ENCODE assay signal across 32 cellular contexts in genomic region chr10:6618340-6618739, GRCh38. TPM values are rescaled to one million over a fixed set of nuclear protein-coding genes. Genes with fewer than 3 reads are reported as not detected.
"Had no signal": no experiment of that assay in that cellular context is flagged by ENCODE, and none has a peak within 500 bp of the region (broad histone marks: within the 10 kb centered on the region; RNA-seq: fewer than 3 reads in every experiment).

No MANE protein-coding gene starts in this region.

- FAIRE-seq: K562, TTC549 had no signal

- H3K4me3 ChIP-seq: K562, Peyer's patch, SJSA1 had no signal

- H3K27ac ChIP-seq: brain microvascular endothelial cell, Peyer's patch, SJSA1 had no signal

- H3K27ac Mint-ChIP-seq: activated naive CD8-positive, alpha-beta T cell had no signal

- H3K4me3 Mint-ChIP-seq: activated naive CD8-positive, alpha-beta T cell; activated naive CD8-positive, alpha-beta T cell treated with anti-CD3 and anti-CD28 coated beads, Interleukin-2, amount 50 U/mL, for 24 hours; T-helper 1 cell treated with Interleukin-12 subunit alpha and Interleukin-12 subunit beta and Interleukin-4 antibody, amounts not matched to agents 30 μg/mL and 1 μg/mL, for 36 hours had no signal

- H3K9me3 ChIP-seq: Peyer's patch, SJSA1, SK-N-SH had no signal

- H3K27me3 ChIP-seq: brain microvascular endothelial cell, Peyer's patch had no signal

- H3K4me1 ChIP-seq: Peyer's patch, SJSA1 had no signal

- DNase-seq: activated CD4-positive, alpha-beta T cell treated with anti-CD3 and anti-CD28 coated beads for 4 hours; activated CD4-positive, alpha-beta T cell treated with anti-CD3 and anti-CD28 coated beads, Interleukin-2, amount 50 U/mL, for 4 hours; activated CD8-positive, alpha-beta memory T cell treated with anti-CD3 and anti-CD28 coated beads, Interleukin-2, amount 50 U/mL, for 4 hours; activated gamma-delta T cell; activated naive CD4-positive, alpha-beta T cell treated with Interleukin-2 at 50 U/mL for 16 hours; activated naive CD8-positive, alpha-beta T cell treated with anti-CD3 and anti-CD28 coated beads, Interleukin-2, amount 50 U/mL, for 24 hours; activated T-cell treated with anti-CD3 and anti-CD28 coated beads for 4 hours; anterior cingulate cortex; brain microvascular endothelial cell; central memory CD4-positive, alpha-beta T cell; IMR-90; NCI-H1092 treated with DMSO at 0.1 percent for 48 hours; NCI-H1417; NCI-H146; NCI-H187; NCI-H2029 treated with DMSO at 0.1 percent for 48 hours; NCI-H2107; NCI-H2171; NCI-H510A; NCI-H526; NCI-H748 treated with DMSO at 0.1 percent for 48 hours; NK-92 treated with Interleukin-12 subunit alpha and Interleukin-12 subunit beta, amount 100 ng/mL, for 24 hours; PC-3; Peyer's patch; RPMI8226; SHP77 treated with DMSO at 0.1 percent for 48 hours; SK-N-SH had no signal

- ATAC-seq: K562, PC-3 had no signal

- H3K27me3 Mint-ChIP-seq: activated naive CD8-positive, alpha-beta T cell; activated naive CD8-positive, alpha-beta T cell treated with anti-CD3 and anti-CD28 coated beads, Interleukin-2, amount 50 U/mL, for 24 hours had no signal

- H3K36me3 ChIP-seq: brain microvascular endothelial cell, Peyer's patch, SJSA1 had no signal

RNA-seq across cellular contexts. Expression of gene PRKCQ, which starts 38.3 kb away (rescaled TPM):
- total RNA-seq: PC-3, SJSA1 had no signal
